In the genomic region with DNA sequence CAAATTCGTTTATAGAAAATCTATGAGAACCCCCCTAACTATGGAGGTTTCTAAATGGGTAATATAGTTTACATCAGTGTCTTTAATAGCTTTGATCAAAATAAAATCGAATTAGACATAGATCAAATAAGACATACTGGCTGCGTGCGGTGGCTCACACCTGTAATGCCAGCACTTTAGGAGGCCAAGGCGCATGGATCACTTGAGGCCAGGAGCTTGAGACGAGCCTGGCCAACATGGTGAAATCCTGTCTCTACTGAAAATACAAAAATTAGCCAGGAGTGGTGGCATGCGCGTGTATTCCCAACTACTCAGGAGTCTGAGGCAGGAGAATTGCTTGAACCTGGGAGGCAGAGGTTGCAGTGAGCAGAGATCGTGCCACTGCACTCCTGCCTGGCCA, we compare ENCODE assay signal across 16 cellular contexts. TPM values are rescaled to one million over a fixed set of nuclear protein-coding genes. Genes with fewer than 3 reads are reported as not detected.
"Had no signal": no experiment of that assay in that cellular context is flagged by ENCODE, and none has a peak within 500 bp of the region (broad histone marks: within the 10 kb centered on the region; RNA-seq: fewer than 3 reads in every experiment).

No MANE protein-coding gene starts in this region.

RNA-seq across cellular contexts. Expression of gene GJE1, which starts 21.9 kb away (rescaled TPM):
- total RNA-seq: stomach, subcutaneous adipose tissue, suprapubic skin, temporal lobe, testis, thoracic aorta, thyroid gland, tibial nerve, transverse colon, upper lobe of left lung, upper lobe of right lung, ureter, urinary bladder, uterus, vagina had no signal
- polyA plus RNA-seq: stomach, thymus, urinary bladder had no signal

RNA-seq across cellular contexts. Expression of gene NMBR, which starts 36.1 kb away (rescaled TPM):
- total RNA-seq: subcutaneous adipose tissue, transverse colon, upper lobe of left lung, upper lobe of right lung, ureter, vagina had no signal
- polyA plus RNA-seq: stomach had no signal
